1 cellular context compared by ENCODE assay signal in the genomic region with DNA sequence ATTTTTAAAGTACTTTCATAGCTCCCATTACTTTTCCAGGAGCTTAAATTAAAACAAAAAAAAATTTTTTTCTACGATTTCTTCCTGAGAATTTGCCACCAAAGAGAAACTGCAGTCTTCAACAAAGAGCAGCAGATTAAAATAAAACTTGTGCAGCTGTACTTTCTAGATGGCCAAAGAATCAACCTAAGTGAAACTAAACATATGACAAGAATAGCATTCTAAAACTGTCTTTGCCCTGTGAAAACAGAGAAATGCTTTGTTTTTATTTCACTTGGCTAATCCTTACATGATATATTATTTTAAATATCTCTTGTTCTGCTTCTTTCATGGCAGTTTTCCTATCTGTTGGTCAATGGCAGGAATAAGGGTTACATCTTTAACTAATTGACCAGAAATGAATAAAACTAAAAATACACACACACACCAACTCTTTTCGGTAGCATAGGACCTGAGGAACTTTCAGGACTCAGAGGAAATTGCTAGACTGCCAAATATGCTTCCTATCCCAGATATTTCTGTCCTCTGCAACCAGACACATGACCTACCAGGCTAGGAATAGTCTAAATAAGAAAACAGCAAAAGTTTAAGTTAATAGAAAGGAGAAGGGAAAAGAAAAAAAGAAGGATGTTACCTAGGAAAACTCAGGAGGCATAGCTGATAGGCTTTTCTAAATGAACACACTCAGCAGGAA.
TF ChIP-seq lines count a peak whose summit lies in the region.

No MANE protein-coding gene starts in this region.

TF ChIP-seq in GM12878, 131 proteins besides CTCF, POLR2A, EP300 and RAD21 (continued from another document and continues in another):
- TF ChIP-seq, protein P1, sequence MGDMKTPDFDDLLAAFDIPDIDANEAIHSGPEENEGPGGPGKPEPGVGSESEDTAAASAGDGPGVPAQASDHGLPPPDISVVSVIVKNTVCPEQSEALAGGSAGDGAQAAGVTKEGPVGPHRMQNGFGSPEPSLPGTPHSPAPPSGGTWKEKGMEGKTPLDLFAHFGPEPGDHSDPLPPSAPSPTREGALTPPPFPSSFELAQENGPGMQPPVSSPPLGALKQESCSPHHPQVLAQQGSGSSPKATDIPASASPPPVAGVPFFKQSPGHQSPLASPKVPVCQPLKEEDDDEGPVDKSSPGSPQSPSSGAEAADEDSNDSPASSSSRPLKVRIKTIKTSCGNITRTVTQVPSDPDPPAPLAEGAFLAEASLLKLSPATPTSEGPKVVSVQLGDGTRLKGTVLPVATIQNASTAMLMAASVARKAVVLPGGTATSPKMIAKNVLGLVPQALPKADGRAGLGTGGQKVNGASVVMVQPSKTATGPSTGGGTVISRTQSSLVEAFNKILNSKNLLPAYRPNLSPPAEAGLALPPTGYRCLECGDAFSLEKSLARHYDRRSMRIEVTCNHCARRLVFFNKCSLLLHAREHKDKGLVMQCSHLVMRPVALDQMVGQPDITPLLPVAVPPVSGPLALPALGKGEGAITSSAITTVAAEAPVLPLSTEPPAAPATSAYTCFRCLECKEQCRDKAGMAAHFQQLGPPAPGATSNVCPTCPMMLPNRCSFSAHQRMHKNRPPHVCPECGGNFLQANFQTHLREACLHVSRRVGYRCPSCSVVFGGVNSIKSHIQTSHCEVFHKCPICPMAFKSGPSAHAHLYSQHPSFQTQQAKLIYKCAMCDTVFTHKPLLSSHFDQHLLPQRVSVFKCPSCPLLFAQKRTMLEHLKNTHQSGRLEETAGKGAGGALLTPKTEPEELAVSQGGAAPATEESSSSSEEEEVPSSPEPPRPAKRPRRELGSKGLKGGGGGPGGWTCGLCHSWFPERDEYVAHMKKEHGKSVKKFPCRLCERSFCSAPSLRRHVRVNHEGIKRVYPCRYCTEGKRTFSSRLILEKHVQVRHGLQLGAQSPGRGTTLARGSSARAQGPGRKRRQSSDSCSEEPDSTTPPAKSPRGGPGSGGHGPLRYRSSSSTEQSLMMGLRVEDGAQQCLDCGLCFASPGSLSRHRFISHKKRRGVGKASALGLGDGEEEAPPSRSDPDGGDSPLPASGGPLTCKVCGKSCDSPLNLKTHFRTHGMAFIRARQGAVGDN (IDR thresholded peaks at IDR 0.05): peak; percentile 35; the same call in 1 of the 2 replicates
- TF ChIP-seq DPF2 (IDR thresholded peaks at IDR 0.05) (no peak), TCF3 (IDR thresholded peaks at IDR 0.05; ENCODE audit: borderline replicate concordance, insufficient read depth, low read depth, low read length) (no peak), SREBF2 (IDR thresholded peaks at IDR 0.05; ENCODE audit: low read length) (no peak), STAT1 (conservative IDR thresholded peaks at IDR 0.05) (no peak), HDAC6 (IDR thresholded peaks at IDR 0.05; ENCODE audit: unreplicated experiment) (no peak), BACH1 (IDR thresholded peaks at IDR 0.05; ENCODE audit: borderline replicate concordance) (no peak), ZBED1 (IDR thresholded peaks at IDR 0.05; ENCODE audit: borderline replicate concordance) (peak; percentile 51; the same call in 1 of the 2 replicates), SUZ12 (IDR thresholded peaks at IDR 0.05; ENCODE audit: unreplicated experiment) (no peak), SIN3A (IDR thresholded peaks at IDR 0.05; ENCODE audit: low read depth, low read length) (no peak), PML (IDR thresholded peaks at IDR 0.05; ENCODE audit: low read length) (no peak), ATF7 (IDR thresholded peaks at IDR 0.05; ENCODE audit: low read depth) (peak; percentile 31; the same call in 1 of the 2 replicates), MTA3 (IDR thresholded peaks at IDR 0.05; ENCODE audit: borderline replicate concordance, low read length) (no peak), EED (IDR thresholded peaks at IDR 0.05; ENCODE audit: low read depth) (0 out of 2 replicates have a peak, but pooled peaks have one; percentile 33), RELA (IDR thresholded peaks at IDR 0.05; ENCODE audit: borderline replicate concordance, partially characterized antibody) (no peak), SMAD1 (IDR thresholded peaks at IDR 0.05; ENCODE audit: low read depth, partially characterized antibody) (no peak), SREBF1 (IDR thresholded peaks at IDR 0.05; ENCODE audit: low read length) (no peak), ZNF622 (IDR thresholded peaks at IDR 0.05) (no peak), TCF7 (IDR thresholded peaks at IDR 0.05; ENCODE audit: borderline replicate concordance) (no peak), TARDBP (IDR thresholded peaks at IDR 0.05; ENCODE audit: borderline replicate concordance) (no peak), NR2F1 (conservative IDR thresholded peaks at IDR 0.05) (no peak)
- TF ChIP-seq, protein P2, sequence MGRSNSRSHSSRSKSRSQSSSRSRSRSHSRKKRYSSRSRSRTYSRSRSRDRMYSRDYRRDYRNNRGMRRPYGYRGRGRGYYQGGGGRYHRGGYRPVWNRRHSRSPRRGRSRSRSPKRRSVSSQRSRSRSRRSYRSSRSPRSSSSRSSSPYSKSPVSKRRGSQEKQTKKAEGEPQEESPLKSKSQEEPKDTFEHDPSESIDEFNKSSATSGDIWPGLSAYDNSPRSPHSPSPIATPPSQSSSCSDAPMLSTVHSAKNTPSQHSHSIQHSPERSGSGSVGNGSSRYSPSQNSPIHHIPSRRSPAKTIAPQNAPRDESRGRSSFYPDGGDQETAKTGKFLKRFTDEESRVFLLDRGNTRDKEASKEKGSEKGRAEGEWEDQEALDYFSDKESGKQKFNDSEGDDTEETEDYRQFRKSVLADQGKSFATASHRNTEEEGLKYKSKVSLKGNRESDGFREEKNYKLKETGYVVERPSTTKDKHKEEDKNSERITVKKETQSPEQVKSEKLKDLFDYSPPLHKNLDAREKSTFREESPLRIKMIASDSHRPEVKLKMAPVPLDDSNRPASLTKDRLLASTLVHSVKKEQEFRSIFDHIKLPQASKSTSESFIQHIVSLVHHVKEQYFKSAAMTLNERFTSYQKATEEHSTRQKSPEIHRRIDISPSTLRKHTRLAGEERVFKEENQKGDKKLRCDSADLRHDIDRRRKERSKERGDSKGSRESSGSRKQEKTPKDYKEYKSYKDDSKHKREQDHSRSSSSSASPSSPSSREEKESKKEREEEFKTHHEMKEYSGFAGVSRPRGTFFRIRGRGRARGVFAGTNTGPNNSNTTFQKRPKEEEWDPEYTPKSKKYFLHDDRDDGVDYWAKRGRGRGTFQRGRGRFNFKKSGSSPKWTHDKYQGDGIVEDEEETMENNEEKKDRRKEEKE (IDR thresholded peaks at IDR 0.05): no peak
- TF ChIP-seq, protein P3, sequence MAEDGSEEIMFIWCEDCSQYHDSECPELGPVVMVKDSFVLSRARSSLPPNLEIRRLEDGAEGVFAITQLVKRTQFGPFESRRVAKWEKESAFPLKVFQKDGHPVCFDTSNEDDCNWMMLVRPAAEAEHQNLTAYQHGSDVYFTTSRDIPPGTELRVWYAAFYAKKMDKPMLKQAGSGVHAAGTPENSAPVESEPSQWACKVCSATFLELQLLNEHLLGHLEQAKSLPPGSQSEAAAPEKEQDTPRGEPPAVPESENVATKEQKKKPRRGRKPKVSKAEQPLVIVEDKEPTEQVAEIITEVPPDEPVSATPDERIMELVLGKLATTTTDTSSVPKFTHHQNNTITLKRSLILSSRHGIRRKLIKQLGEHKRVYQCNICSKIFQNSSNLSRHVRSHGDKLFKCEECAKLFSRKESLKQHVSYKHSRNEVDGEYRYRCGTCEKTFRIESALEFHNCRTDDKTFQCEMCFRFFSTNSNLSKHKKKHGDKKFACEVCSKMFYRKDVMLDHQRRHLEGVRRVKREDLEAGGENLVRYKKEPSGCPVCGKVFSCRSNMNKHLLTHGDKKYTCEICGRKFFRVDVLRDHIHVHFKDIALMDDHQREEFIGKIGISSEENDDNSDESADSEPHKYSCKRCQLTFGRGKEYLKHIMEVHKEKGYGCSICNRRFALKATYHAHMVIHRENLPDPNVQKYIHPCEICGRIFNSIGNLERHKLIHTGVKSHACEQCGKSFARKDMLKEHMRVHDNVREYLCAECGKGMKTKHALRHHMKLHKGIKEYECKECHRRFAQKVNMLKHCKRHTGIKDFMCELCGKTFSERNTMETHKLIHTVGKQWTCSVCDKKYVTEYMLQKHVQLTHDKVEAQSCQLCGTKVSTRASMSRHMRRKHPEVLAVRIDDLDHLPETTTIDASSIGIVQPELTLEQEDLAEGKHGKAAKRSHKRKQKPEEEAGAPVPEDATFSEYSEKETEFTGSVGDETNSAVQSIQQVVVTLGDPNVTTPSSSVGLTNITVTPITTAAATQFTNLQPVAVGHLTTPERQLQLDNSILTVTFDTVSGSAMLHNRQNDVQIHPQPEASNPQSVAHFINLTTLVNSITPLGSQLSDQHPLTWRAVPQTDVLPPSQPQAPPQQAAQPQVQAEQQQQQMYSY (CRISPR knock-in tag; IDR thresholded peaks at IDR 0.05): no peak
- TF ChIP-seq, protein P4, sequence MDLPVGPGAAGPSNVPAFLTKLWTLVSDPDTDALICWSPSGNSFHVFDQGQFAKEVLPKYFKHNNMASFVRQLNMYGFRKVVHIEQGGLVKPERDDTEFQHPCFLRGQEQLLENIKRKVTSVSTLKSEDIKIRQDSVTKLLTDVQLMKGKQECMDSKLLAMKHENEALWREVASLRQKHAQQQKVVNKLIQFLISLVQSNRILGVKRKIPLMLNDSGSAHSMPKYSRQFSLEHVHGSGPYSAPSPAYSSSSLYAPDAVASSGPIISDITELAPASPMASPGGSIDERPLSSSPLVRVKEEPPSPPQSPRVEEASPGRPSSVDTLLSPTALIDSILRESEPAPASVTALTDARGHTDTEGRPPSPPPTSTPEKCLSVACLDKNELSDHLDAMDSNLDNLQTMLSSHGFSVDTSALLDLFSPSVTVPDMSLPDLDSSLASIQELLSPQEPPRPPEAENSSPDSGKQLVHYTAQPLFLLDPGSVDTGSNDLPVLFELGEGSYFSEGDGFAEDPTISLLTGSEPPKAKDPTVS (IDR thresholded peaks at IDR 0.05; ENCODE audit: low read depth, low read length): no peak
- TF ChIP-seq, protein P5, sequence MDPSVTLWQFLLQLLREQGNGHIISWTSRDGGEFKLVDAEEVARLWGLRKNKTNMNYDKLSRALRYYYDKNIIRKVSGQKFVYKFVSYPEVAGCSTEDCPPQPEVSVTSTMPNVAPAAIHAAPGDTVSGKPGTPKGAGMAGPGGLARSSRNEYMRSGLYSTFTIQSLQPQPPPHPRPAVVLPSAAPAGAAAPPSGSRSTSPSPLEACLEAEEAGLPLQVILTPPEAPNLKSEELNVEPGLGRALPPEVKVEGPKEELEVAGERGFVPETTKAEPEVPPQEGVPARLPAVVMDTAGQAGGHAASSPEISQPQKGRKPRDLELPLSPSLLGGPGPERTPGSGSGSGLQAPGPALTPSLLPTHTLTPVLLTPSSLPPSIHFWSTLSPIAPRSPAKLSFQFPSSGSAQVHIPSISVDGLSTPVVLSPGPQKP (IDR thresholded peaks at IDR 0.05; ENCODE audit: low read depth, low read length): no peak
- TF ChIP-seq, protein P6, sequence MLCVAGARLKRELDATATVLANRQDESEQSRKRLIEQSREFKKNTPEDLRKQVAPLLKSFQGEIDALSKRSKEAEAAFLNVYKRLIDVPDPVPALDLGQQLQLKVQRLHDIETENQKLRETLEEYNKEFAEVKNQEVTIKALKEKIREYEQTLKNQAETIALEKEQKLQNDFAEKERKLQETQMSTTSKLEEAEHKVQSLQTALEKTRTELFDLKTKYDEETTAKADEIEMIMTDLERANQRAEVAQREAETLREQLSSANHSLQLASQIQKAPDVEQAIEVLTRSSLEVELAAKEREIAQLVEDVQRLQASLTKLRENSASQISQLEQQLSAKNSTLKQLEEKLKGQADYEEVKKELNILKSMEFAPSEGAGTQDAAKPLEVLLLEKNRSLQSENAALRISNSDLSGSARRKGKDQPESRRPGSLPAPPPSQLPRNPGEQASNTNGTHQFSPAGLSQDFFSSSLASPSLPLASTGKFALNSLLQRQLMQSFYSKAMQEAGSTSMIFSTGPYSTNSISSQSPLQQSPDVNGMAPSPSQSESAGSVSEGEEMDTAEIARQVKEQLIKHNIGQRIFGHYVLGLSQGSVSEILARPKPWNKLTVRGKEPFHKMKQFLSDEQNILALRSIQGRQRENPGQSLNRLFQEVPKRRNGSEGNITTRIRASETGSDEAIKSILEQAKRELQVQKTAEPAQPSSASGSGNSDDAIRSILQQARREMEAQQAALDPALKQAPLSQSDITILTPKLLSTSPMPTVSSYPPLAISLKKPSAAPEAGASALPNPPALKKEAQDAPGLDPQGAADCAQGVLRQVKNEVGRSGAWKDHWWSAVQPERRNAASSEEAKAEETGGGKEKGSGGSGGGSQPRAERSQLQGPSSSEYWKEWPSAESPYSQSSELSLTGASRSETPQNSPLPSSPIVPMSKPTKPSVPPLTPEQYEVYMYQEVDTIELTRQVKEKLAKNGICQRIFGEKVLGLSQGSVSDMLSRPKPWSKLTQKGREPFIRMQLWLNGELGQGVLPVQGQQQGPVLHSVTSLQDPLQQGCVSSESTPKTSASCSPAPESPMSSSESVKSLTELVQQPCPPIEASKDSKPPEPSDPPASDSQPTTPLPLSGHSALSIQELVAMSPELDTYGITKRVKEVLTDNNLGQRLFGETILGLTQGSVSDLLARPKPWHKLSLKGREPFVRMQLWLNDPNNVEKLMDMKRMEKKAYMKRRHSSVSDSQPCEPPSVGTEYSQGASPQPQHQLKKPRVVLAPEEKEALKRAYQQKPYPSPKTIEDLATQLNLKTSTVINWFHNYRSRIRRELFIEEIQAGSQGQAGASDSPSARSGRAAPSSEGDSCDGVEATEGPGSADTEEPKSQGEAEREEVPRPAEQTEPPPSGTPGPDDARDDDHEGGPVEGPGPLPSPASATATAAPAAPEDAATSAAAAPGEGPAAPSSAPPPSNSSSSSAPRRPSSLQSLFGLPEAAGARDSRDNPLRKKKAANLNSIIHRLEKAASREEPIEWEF (IDR thresholded peaks at IDR 0.05; ENCODE audit: insufficient replicate concordance, low read depth, low read length): no peak
- TF ChIP-seq, protein P7, sequence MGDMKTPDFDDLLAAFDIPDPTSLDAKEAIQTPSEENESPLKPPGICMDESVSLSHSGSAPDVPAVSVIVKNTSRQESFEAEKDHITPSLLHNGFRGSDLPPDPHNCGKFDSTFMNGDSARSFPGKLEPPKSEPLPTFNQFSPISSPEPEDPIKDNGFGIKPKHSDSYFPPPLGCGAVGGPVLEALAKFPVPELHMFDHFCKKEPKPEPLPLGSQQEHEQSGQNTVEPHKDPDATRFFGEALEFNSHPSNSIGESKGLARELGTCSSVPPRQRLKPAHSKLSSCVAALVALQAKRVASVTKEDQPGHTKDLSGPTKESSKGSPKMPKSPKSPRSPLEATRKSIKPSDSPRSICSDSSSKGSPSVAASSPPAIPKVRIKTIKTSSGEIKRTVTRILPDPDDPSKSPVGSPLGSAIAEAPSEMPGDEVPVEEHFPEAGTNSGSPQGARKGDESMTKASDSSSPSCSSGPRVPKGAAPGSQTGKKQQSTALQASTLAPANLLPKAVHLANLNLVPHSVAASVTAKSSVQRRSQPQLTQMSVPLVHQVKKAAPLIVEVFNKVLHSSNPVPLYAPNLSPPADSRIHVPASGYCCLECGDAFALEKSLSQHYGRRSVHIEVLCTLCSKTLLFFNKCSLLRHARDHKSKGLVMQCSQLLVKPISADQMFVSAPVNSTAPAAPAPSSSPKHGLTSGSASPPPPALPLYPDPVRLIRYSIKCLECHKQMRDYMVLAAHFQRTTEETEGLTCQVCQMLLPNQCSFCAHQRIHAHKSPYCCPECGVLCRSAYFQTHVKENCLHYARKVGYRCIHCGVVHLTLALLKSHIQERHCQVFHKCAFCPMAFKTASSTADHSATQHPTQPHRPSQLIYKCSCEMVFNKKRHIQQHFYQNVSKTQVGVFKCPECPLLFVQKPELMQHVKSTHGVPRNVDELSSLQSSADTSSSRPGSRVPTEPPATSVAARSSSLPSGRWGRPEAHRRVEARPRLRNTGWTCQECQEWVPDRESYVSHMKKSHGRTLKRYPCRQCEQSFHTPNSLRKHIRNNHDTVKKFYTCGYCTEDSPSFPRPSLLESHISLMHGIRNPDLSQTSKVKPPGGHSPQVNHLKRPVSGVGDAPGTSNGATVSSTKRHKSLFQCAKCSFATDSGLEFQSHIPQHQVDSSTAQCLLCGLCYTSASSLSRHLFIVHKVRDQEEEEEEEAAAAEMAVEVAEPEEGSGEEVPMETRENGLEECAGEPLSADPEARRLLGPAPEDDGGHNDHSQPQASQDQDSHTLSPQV (IDR thresholded peaks at IDR 0.05): 0 out of 2 replicates have a peak, but pooled peaks have one; percentile 64
